23 cellular contexts compared by ENCODE assay signal in genomic region chr5:147753783-147754182, GRCh38. TPM values are rescaled to one million over a fixed set of nuclear protein-coding genes. Genes with fewer than 3 reads are reported as not detected.
"Had no signal": no experiment of that assay in that cellular context is flagged by ENCODE, and none has a peak within 500 bp of the region (broad histone marks: within the 10 kb centered on the region; RNA-seq: fewer than 3 reads in every experiment).

No MANE protein-coding gene starts in this region.

- H3K4me1 ChIP-seq: body of pancreas, foreskin keratinocyte, heart right ventricle, left ventricle myocardium inferior, spleen, suprapubic skin, tibial artery had no signal

- DNase-seq: activated B cell treated with CpG ODN at 0.5 μM for 24 hours; activated CD4-positive, alpha-beta T cell treated with anti-CD3 and anti-CD28 coated beads, Interleukin-2, amount 50 U/mL, for 1 hour; activated CD8-positive, alpha-beta T cell treated with anti-CD3 and anti-CD28 coated beads for 36 hours; activated naive CD4-positive, alpha-beta T cell; activated T-cell treated with anti-CD3 and anti-CD28 coated beads, Interleukin-2, amount 50 U/mL, for 48 hours; anterior cingulate cortex; body of pancreas; dorsolateral prefrontal cortex; effector memory CD8-positive, alpha-beta T cell; foreskin keratinocyte; heart right ventricle; left ventricle myocardium inferior; mucosa of descending colon; right cardiac atrium; spleen; stimulated activated naive CD4-positive, alpha-beta T cell; tibial artery had no signal

- H3K27ac ChIP-seq: body of pancreas, coronary artery, foreskin keratinocyte, heart right ventricle, left ventricle myocardium inferior, spleen, suprapubic skin, tibial artery had no signal

- H3K27me3 Mint-ChIP-seq: activated B cell treated with CpG ODN at 0.5 μM for 24 hours; activated CD8-positive, alpha-beta T cell treated with anti-CD3 and anti-CD28 coated beads for 36 hours; effector memory CD8-positive, alpha-beta T cell; natural killer cell treated with Interleukin-12 subunit alpha and Interleukin-12 subunit beta and Interleukin-15 and Interleukin-18, amount 100 ng/mL, for 72 hours had no signal

- H3K4me1 Mint-ChIP-seq: activated B cell treated with CpG ODN at 0.5 μM for 24 hours had no signal

- H3K36me3 Mint-ChIP-seq: activated naive CD4-positive, alpha-beta T cell treated with anti-CD3 and anti-CD28 coated beads, Interleukin-2, amount 50 U/mL, for 72 hours; natural killer cell treated with Interleukin-12 subunit alpha and Interleukin-12 subunit beta and Interleukin-15 and Interleukin-18, amount 100 ng/mL, for 72 hours had no signal

- ATAC-seq: activated CD8-positive, alpha-beta T cell treated with anti-CD3 and anti-CD28 coated beads for 36 hours; body of pancreas; effector memory CD8-positive, alpha-beta T cell; foreskin keratinocyte; heart right ventricle; mucosa of descending colon; right cardiac atrium had no signal

- H3K9me3 Mint-ChIP-seq: activated B cell treated with CpG ODN at 0.5 μM for 24 hours; activated CD8-positive, alpha-beta T cell treated with anti-CD3 and anti-CD28 coated beads for 36 hours; effector memory CD8-positive, alpha-beta T cell; natural killer cell treated with Interleukin-12 subunit alpha and Interleukin-12 subunit beta and Interleukin-15 and Interleukin-18, amount 100 ng/mL, for 72 hours had no signal

- H3K36me3 ChIP-seq: heart right ventricle, left ventricle myocardium inferior, spleen, suprapubic skin, tibial artery had no signal

- H3K4me3 ChIP-seq: body of pancreas, coronary artery, dorsolateral prefrontal cortex, heart right ventricle, left ventricle myocardium inferior, lung, mucosa of descending colon, spleen, suprapubic skin, tibial artery had no signal

- H3K9me3 ChIP-seq: body of pancreas, heart right ventricle, left ventricle myocardium inferior, mucosa of descending colon, spleen, suprapubic skin, tibial artery had no signal

- H3K4me3 Mint-ChIP-seq: activated B cell treated with CpG ODN at 0.5 μM for 24 hours; activated CD8-positive, alpha-beta T cell treated with anti-CD3 and anti-CD28 coated beads for 36 hours; effector memory CD8-positive, alpha-beta T cell had no signal

- H3K27me3 ChIP-seq: body of pancreas, dorsolateral prefrontal cortex, foreskin keratinocyte, heart right ventricle, spleen, suprapubic skin, tibial artery had no signal

- H3K27ac Mint-ChIP-seq: activated B cell treated with CpG ODN at 0.5 μM for 24 hours; activated CD8-positive, alpha-beta T cell treated with anti-CD3 and anti-CD28 coated beads for 36 hours; activated naive CD4-positive, alpha-beta T cell treated with anti-CD3 and anti-CD28 coated beads, Interleukin-2, amount 50 U/mL, for 72 hours; effector memory CD8-positive, alpha-beta T cell had no signal

RNA-seq across cellular contexts. Expression of gene JAKMIP2, which starts 28.7 kb away (rescaled TPM):
- total RNA-seq: foreskin keratinocyte, myocyte had no signal
- polyA plus RNA-seq: foreskin keratinocyte had no signal
